16 cellular contexts compared by ENCODE assay signal in the genomic region with DNA sequence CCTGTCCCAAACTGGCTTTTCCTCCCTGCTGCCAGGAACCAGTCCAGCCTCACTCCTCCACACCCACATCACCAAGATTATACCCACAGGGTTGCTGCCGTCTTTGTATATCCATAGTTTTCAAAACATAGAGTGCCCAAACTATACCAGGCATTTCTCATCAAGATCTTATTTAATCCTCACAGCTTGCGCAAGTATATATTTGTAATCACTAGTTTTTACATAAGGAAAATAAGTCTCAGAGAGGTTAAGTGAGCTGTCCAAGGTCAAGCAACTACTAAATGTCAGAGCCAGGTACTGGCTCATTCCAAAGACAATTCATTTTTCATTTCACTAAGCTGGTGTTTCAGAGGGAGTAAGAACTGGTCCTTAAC. TPM values are rescaled to one million over a fixed set of nuclear protein-coding genes. Genes with fewer than 3 reads are reported as not detected.
A peak's percentile ranks its signal among the peaks of the same experiment; 100 is the strongest.
DNase-seq lines count a peak whose midpoint lies in the region; ATAC-seq and TF ChIP-seq lines count a peak whose summit lies in the region.
"Had no signal": no experiment of that assay in that cellular context is flagged by ENCODE, and none has a peak within 500 bp of the region (broad histone marks: within the 10 kb centered on the region; RNA-seq: fewer than 3 reads in every experiment).

No MANE protein-coding gene starts in this region.

- DNase-seq in Caco-2, result no peak
- DNase-seq in RWPE2 (ENCODE audit: low spot score), result no peak
- peak; percentile 28 for DNase-seq in fibroblast of mammary gland (ENCODE audit: low read depth)
- DNase-seq in omental fat pad (ENCODE audit: low spot score), result no peak
- DNase-seq in G401 (ENCODE audit: low spot score), result no peak
- DNase-seq in COLO829 (ENCODE audit: low spot score), result no peak
- DNase-seq: 8988T; CD8-positive, alpha-beta memory T cell; DMS 273 treated with DMSO at 0.1 percent for 48 hours; Karpas-422; NCI-H1105 treated with DMSO at 0.1 percent for 48 hours; NCI-H187; NCI-H510A had no signal

- H3K4me3 ChIP-seq in Caco-2 (ENCODE audit: low read depth, low read length) (no peak overlapping the region), RWPE2 (ENCODE audit: severe bottlenecking) (no peak overlapping the region), fibroblast of mammary gland (ENCODE audit: control insufficient read depth, low read depth, low read length) (no peak overlapping the region)
- H3K4me3 ChIP-seq: BLaER1 had no signal

- CTCF ChIA-PET in Caco-2 (lab: Charles Lee), result no interaction called here

- TSS peak; percentile 92 for BruUV-seq in Caco-2 (replicated peaks; lab: Mats Ljungman, UMichigan)

- no peaks in the 10 kb centered on the region for H3K36me3 ChIP-seq in Caco-2 (ENCODE audit: control insufficient read depth, insufficient read depth, low read length)
- H3K36me3 ChIP-seq in RWPE2 (ENCODE audit: low read depth), result no peaks in the 10 kb centered on the region
- H3K36me3 ChIP-seq: BLaER1 had no signal

- H3K27ac ChIP-seq in RWPE2 (ENCODE audit: poor library complexity, severe bottlenecking), result peak overlapping the region; percentile 99
- H3K27ac ChIP-seq: BLaER1 had no signal

- intact Hi-C loops in Caco-2 (cut with micrococcal nuclease; ENCODE audit: unreplicated experiment), result loop anchor here (2.0 kb wide), 1 partner anchor 13 kb away; no protein-coding TSS in a partner anchor

- peak overlapping the region; percentile 32 for H3K4me3 Mint-ChIP-seq in Caco-2 (ENCODE audit: unreplicated experiment)
- H3K4me3 Mint-ChIP-seq: CD8-positive, alpha-beta memory T cell had no signal

- peaks cover 6% of the 10 kb centered on the region for H3K36me3 Mint-ChIP-seq in Caco-2 (ENCODE audit: insufficient read depth, unreplicated experiment)

- in situ Hi-C loops in G401 (cut with HindIII; ENCODE audit: low sequenced_read_pairs), result no loop called here

- H3K4me1 Mint-ChIP-seq in Caco-2 (ENCODE audit: low read depth, unreplicated experiment), result peaks cover 23% of the 10 kb centered on the region

- H3K9me3 ChIP-seq in Caco-2 (peaks cover 6% of the 10 kb centered on the region; the same call in 1 of the 2 replicates), RWPE2 (ENCODE audit: severe bottlenecking) (peaks cover 3% of the 10 kb centered on the region)

- H3K4me1 ChIP-seq in Caco-2 (peaks cover 33% of the 10 kb centered on the region), RWPE2 (ENCODE audit: insufficient read depth, poor library complexity, severe bottlenecking) (peaks cover 38% of the 10 kb centered on the region)

- H3K27ac Mint-ChIP-seq in Caco-2 (ENCODE audit: unreplicated experiment), result peak overlapping the region; percentile 87
- H3K27ac Mint-ChIP-seq: CD8-positive, alpha-beta memory T cell had no signal

- POLR2A ChIA-PET in Caco-2 (lab: Charles Lee), result no interaction called here

- ATAC-seq in RWPE2 (ENCODE audit: low read depth), result peak; percentile 28
- ATAC-seq in omental fat pad (ENCODE audit: low FRiP score), result peak; percentile 71
- ATAC-seq in GM18861 (IDR thresholded peaks at IDR 0.05; ENCODE audit: unreplicated experiment), result no peak
- no peak for ATAC-seq in GM21526 (IDR thresholded peaks at IDR 0.05; ENCODE audit: low FRiP score, unreplicated experiment)

- TF ChIP-seq CTCF in Caco-2 (IDR thresholded peaks at IDR 0.05; ENCODE audit: insufficient read depth in 1 of 2, low read depth in 1 of 2, low read length in 1 of 2, severe bottlenecking in 1 of 2, unreplicated experiment in 1 of 2) (no peak), RWPE2 (IDR thresholded peaks at IDR 0.05; ENCODE audit: poor library complexity, severe bottlenecking) (no peak), fibroblast of mammary gland (conservative IDR thresholded peaks at IDR 0.05; ENCODE audit: control insufficient read depth, insufficient read depth, low read depth, low read length) (no peak), omental fat pad (IDR thresholded peaks at IDR 0.05) (no peak)

- no peaks in the 10 kb centered on the region for H3K27me3 Mint-ChIP-seq in Caco-2 (ENCODE audit: insufficient read depth, unreplicated experiment)

- H3K9me3 Mint-ChIP-seq in Caco-2 (ENCODE audit: unreplicated experiment), result peaks cover 16% of the 10 kb centered on the region

- H3K27me3 ChIP-seq in Caco-2 (replicated peaks; ENCODE audit: control insufficient read depth, insufficient read depth, low read length) (no peaks in the 10 kb centered on the region), RWPE2 (ENCODE audit: insufficient read depth, poor library complexity, severe bottlenecking) (no peaks in the 10 kb centered on the region)
- H3K27me3 ChIP-seq: BLaER1 had no signal

RNA-seq across cellular contexts. Expression of a gene that starts 34.9 kb away (rescaled TPM):
- total RNA-seq in Caco-2 (2022) (23.2 and 26.9 TPM in 2 replicates), omental fat pad (10 to 100 TPM; 10.4 to 13.9 (median 11.2) TPM)
- 13.5 and 14.2 TPM in 2 replicates for total RNA-seq in G401 (2014; rRNA removed; shearing (Covaris generic))

RNA-seq across cellular contexts. Expression of a gene that starts 39.5 kb away (rescaled TPM):
- total RNA-seq in Caco-2 (2022), result 2.4 and 2.5 TPM in 2 replicates
- total RNA-seq in omental fat pad, result 1 to 10 TPM; 2.7 to 6.3 (median 3.6) TPM
- total RNA-seq in G401 (2014; rRNA removed; shearing (Covaris generic)), result 1.5 and 1.7 TPM in 2 replicates

Comparison
In these comparisons a context has a peak if more than half of its experiments do, and no peak if none do; other contexts are left out.
1. ATAC-seq: peak in RWPE2 (single experiment) and omental fat pad (single experiment); none in GM18861 (single experiment) and GM21526 (single experiment).